In the genomic region with DNA sequence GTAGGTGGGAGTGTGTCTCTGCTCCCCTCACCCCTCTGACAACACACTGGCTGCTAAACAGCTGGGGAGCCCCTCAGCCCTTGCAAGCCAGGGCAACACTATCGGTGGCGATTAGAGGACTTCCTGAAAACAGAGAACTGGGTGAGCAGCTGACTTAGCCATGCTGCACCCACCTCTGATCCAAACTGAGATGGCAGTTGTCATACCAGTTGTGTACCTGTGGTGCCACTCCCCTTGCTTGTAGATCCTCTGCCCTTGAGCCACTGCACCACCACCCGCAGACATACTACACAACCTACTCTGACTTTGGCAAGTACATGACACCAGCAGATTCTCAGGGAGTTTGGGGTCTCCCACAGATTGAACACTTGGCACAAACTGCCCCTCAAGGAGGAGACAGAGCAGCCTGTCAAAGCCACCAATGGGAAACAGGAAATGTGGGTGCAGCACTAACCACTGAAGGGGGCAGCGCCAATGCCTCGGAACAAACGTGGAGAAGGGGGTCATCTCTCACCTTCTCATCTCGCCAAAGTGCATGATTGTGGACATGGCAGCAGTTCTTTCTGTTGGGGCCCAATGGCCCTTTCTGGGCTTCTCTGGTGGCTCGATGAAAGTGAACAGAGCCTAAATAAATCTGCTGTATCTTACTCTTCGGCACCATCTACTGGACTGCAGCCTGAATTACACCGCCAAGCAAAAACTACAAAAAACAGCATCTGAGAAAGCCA, we compare ENCODE assay signal across 8 cellular contexts.
DNase-seq lines count a peak whose midpoint lies in the region; ATAC-seq and TF ChIP-seq lines count a peak whose summit lies in the region.

No MANE protein-coding gene starts in this region.

- H3K9me3 Mint-ChIP-seq in CD14-positive monocyte: peaks cover 3 to 14% (median 6%) of the 10 kb centered on the region in 7 donors

- H3K36me3 Mint-ChIP-seq in CD14-positive monocyte: no peaks in the 10 kb centered on the region

- H3K4me3 Mint-ChIP-seq in CD14-positive monocyte: no peak overlapping the region

- in situ Hi-C loops in GM13976 (cut with MboI; ENCODE audit: low sequenced_read_pairs, unreplicated experiment): no loop called here

- no peaks in the 10 kb centered on the region for H3K27me3 Mint-ChIP-seq in CD14-positive monocyte (ENCODE audit: low read depth in 3 of 3)

- intact Hi-C loops in CD14-positive monocyte (cut with micrococcal nuclease): loop anchor here in 1 of 2 donors (5.0 kb wide), 1 partner anchor 570 kb away; no protein-coding TSS in a partner anchor

- DNase-seq in CD14-positive monocyte (ENCODE audit: low spot score) (no peak), GM13976 (ENCODE audit: low spot score) (peak; percentile 50), MV-4-11 (lab: John Stamatoyannopoulos, UW) (peak; percentile 30), glomerular endothelial cell (ENCODE audit: extremely low read depth, low read depth, low spot score) (peak; percentile 20), NK-92 (lab: John Stamatoyannopoulos, UW; ENCODE audit: unreplicated experiment) (no peak)
- DNase-seq in activated CD4-positive, alpha-beta T cell treated with anti-CD3 and anti-CD28 coated beads, Interleukin-2, amount 50 U/mL, for 48 hours: peak; percentile 23 to 30
- peak; percentile 8 to 9 for DNase-seq in stimulated activated CD4-positive, alpha-beta T cell treated with anti-CD3 and anti-CD28 coated beads, Interleukin-2, amount 100 ng/mL, for 48 hours

- ATAC-seq in HG03565 (IDR thresholded peaks at IDR 0.05; ENCODE audit: unreplicated experiment): no peak

- H3K27ac Mint-ChIP-seq in CD14-positive monocyte: no peak overlapping the region

- TF ChIP-seq CTCF in CD14-positive monocyte (IDR thresholded peaks at IDR 0.05): peak; percentile 85
- TF ChIP-seq CTCF in GM13976 (IDR thresholded peaks at IDR 0.05; ENCODE audit: borderline replicate concordance, control extremely low read depth, extremely low read depth, insufficient read depth, missing control alignments): peak; percentile 45

- peaks cover 4% of the 10 kb centered on the region for H3K4me1 Mint-ChIP-seq in CD14-positive monocyte

Comparison
In these comparisons a context has a peak if more than half of its experiments do, and no peak if none do; other contexts are left out.
1. DNase-seq: peak in GM13976 (single experiment), MV-4-11 (single experiment), activated CD4-positive, alpha-beta T cell treated with anti-CD3 and anti-CD28 coated beads, Interleukin-2, amount 50 U/mL, for 48 hours (2 of 2), glomerular endothelial cell (single experiment) and stimulated activated CD4-positive, alpha-beta T cell treated with anti-CD3 and anti-CD28 coated beads, Interleukin-2, amount 100 ng/mL, for 48 hours (2 of 2); none in CD14-positive monocyte (single experiment) and NK-92 (single experiment).